Comparison of ENCODE assay signal across 8 cellular contexts in the genomic region with DNA sequence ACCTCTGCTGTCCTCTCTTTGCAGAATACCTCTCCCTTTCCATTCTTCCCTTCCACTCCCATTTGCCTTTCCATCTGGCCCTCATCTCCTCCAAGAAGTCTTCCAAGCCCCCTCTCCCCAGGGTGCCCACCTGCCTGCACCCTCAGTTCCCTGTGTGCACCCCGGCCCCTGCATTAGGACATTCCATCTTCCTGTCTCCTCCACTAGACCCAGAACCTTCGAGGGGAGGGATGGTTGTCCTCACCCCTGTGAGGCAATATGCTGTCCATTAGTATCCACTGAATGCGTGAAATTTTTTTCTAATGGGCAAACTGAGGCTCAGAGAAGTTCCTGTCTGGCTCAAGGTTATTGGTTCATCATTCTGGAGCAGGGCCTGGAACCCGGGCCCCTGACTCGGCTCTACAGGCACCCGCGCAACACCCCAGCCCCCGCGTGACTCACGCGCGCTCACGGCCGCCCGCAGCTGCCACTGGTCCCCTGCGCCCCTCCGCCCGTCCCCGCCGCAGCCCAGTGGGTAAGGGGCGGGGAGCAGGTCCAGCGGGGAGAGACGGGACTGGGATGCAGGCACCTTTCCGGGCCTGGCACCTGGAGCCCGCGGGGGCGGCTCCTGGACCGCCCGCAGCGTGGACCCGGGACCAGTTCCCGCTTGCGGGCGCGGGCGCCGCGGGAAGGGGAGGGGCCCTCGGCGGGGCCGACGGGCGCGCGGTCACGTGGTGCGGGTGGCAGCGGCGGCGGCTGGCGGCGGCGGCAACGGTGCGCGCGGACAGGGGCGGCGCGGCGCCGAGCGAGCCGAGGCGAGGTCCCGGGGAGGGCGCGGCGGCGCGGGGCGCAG. TPM values are rescaled to one million over a fixed set of nuclear protein-coding genes. Genes with fewer than 3 reads are reported as not detected.
DNase-seq lines count a peak whose midpoint lies in the region; ATAC-seq, FAIRE-seq and TF ChIP-seq lines count a peak whose summit lies in the region.

No MANE protein-coding gene starts in this region.

- intact Hi-C loops in activated T-helper 1 cell treated with anti-CD3 and anti-CD28 coated beads, Interleukin-12 subunit alpha, Interleukin-12 subunit beta, Interleukin-2, Interleukin-4 antibody, amounts not matched to agents 30 ng/mL and 10 ng/mL and 1 ng/mL, durations not matched to agents 14 hours and 24 hours and 36 hours (cut with micrococcal nuclease): loop anchor here (2.0 kb wide), 2 partner anchors 95 to 103 kb away; partner anchors contain the start of genes NAGA and SMDT1
- intact Hi-C loops in pancreas (cut with DNase I): no loop called here

- H3K4me1 ChIP-seq in foreskin keratinocyte (no peaks in the 10 kb centered on the region), pancreas (no peaks in the 10 kb centered on the region)

- FAIRE-seq in pancreas (lab: Jason Lieb, UNC): no peak

- ATAC-seq in foreskin keratinocyte (peak; percentile 31), pancreas (peak; percentile 73 to 91 (median 84)), GM19467 (IDR thresholded peaks at IDR 0.05; ENCODE audit: unreplicated experiment) (no peak), GM21737 (IDR thresholded peaks at IDR 0.05; ENCODE audit: unreplicated experiment) (no peak), GM18502 (IDR thresholded peaks at IDR 0.05; ENCODE audit: poor library complexity, unreplicated experiment) (no peak)

- H3K36me3 ChIP-seq in pancreas: no peaks in the 10 kb centered on the region

- 2% methylated on average over 41 to 72 of the region's 72 CpGs for WGBS in pancreas, 2 donors

- H3K4me3 Mint-ChIP-seq in activated T-helper 1 cell treated with anti-CD3 and anti-CD28 coated beads, Interleukin-12 subunit alpha, Interleukin-12 subunit beta, Interleukin-2, Interleukin-4 antibody, amounts not matched to agents 30 ng/mL and 10 ng/mL and 1 ng/mL, durations not matched to agents 14 hours and 24 hours and 36 hours: peak overlapping the region; percentile 70

- peak; percentile 64 for DNase-seq in GM10266 (ENCODE audit: extremely low spot score)
- DNase-seq in NCI-H2227 (lab: John Stamatoyannopoulos, UW; ENCODE audit: unreplicated experiment): peak; percentile 51
- DNase-seq in activated T-helper 1 cell treated with anti-CD3 and anti-CD28 coated beads, Interleukin-12 subunit alpha, Interleukin-12 subunit beta, Interleukin-2, Interleukin-4 antibody, amounts not matched to agents 30 ng/mL and 10 ng/mL and 1 ng/mL, durations not matched to agents 14 hours and 24 hours and 36 hours (ENCODE audit: low spot score): peak; percentile 62
- no peak for DNase-seq in foreskin keratinocyte
- DNase-seq in pancreas: peak in 3 of 6 donors; percentile 29 to 84 (median 53)

- no peaks in the 10 kb centered on the region for H3K9me3 Mint-ChIP-seq in activated T-helper 1 cell treated with anti-CD3 and anti-CD28 coated beads, Interleukin-12 subunit alpha, Interleukin-12 subunit beta, Interleukin-2, Interleukin-4 antibody, amounts not matched to agents 30 ng/mL and 10 ng/mL and 1 ng/mL, durations not matched to agents 14 hours and 24 hours and 36 hours

- H3K36me3 Mint-ChIP-seq in activated T-helper 1 cell treated with anti-CD3 and anti-CD28 coated beads, Interleukin-12 subunit alpha, Interleukin-12 subunit beta, Interleukin-2, Interleukin-4 antibody, amounts not matched to agents 30 ng/mL and 10 ng/mL and 1 ng/mL, durations not matched to agents 14 hours and 24 hours and 36 hours (ENCODE audit: low read depth): no peaks in the 10 kb centered on the region

- H3K27ac ChIP-seq in foreskin keratinocyte: no peak overlapping the region
- no peak overlapping the region for H3K27ac ChIP-seq in pancreas

- peak overlapping the region; percentile 3 for H3K27ac Mint-ChIP-seq in activated T-helper 1 cell treated with anti-CD3 and anti-CD28 coated beads, Interleukin-12 subunit alpha, Interleukin-12 subunit beta, Interleukin-2, Interleukin-4 antibody, amounts not matched to agents 30 ng/mL and 10 ng/mL and 1 ng/mL, durations not matched to agents 14 hours and 24 hours and 36 hours

- H3K27me3 ChIP-seq in foreskin keratinocyte (peaks cover 75% of the 10 kb centered on the region), pancreas (peaks cover 0 to 3% (median 0%) of the 10 kb centered on the region in 4 donors)

- no peaks in the 10 kb centered on the region for H3K9me3 ChIP-seq in pancreas

- peaks cover 21% of the 10 kb centered on the region for H3K4me1 Mint-ChIP-seq in activated T-helper 1 cell treated with anti-CD3 and anti-CD28 coated beads, Interleukin-12 subunit alpha, Interleukin-12 subunit beta, Interleukin-2, Interleukin-4 antibody, amounts not matched to agents 30 ng/mL and 10 ng/mL and 1 ng/mL, durations not matched to agents 14 hours and 24 hours and 36 hours (ENCODE audit: low read depth)

- peak overlapping the region; percentile 23 to 53 (median 43) for H3K4me3 ChIP-seq in pancreas

- TF ChIP-seq CTCF in GM10266 (IDR thresholded peaks at IDR 0.05; ENCODE audit: control insufficient read depth, insufficient read depth, low read depth, missing control alignments): no peak
- no peak for TF ChIP-seq CTCF in foreskin keratinocyte (conservative IDR thresholded peaks at IDR 0.05)
- no peak for TF ChIP-seq CTCF in pancreas (IDR thresholded peaks at IDR 0.05)

- H3K27me3 Mint-ChIP-seq in activated T-helper 1 cell treated with anti-CD3 and anti-CD28 coated beads, Interleukin-12 subunit alpha, Interleukin-12 subunit beta, Interleukin-2, Interleukin-4 antibody, amounts not matched to agents 30 ng/mL and 10 ng/mL and 1 ng/mL, durations not matched to agents 14 hours and 24 hours and 36 hours (ENCODE audit: insufficient read depth): peaks cover 32% of the 10 kb centered on the region

RNA-seq across cellular contexts. Expression of gene SEPTIN3, which starts 7.0 kb away (rescaled TPM):
- 7.0 and 7.9 TPM in 2 replicates for total RNA-seq in activated T-helper 1 cell treated with anti-CD3 and anti-CD28 coated beads, Interleukin-12 subunit alpha, Interleukin-12 subunit beta, Interleukin-2, Interleukin-4 antibody, amounts not matched to agents 30 ng/mL and 10 ng/mL and 1 ng/mL, durations not matched to agents 14 hours and 24 hours and 36 hours
- total RNA-seq in foreskin keratinocyte (0.03 and 0.11 TPM in 2 replicates), pancreas (1 to 10 TPM in 3 of 6 donors, under 1 TPM in 3; 0.22 to 1.6 (median 0.97) TPM)
- polyA plus RNA-seq in foreskin keratinocyte (0.06 TPM in 2 replicates), pancreas (1 to 10 TPM; 1.9 to 8.5 TPM)

RNA-seq across cellular contexts. Expression of gene WBP2NL, which starts 22.3 kb away (rescaled TPM):
- total RNA-seq in activated T-helper 1 cell treated with anti-CD3 and anti-CD28 coated beads, Interleukin-12 subunit alpha, Interleukin-12 subunit beta, Interleukin-2, Interleukin-4 antibody, amounts not matched to agents 30 ng/mL and 10 ng/mL and 1 ng/mL, durations not matched to agents 14 hours and 24 hours and 36 hours: 1.5 and 2.3 TPM in 2 replicates
- 0.07 and 0.41 TPM in 2 replicates for total RNA-seq in foreskin keratinocyte
- 0.06 and 0.14 TPM in 2 replicates for polyA plus RNA-seq in foreskin keratinocyte
- 1 to 10 TPM; 1.4 to 2.8 (median 1.7) TPM for total RNA-seq in pancreas
- 1 to 10 TPM; 1.3 to 1.9 TPM for polyA plus RNA-seq in pancreas

RNA-seq across cellular contexts. Expression of gene CENPM, which starts 29.3 kb away (rescaled TPM):
- 82.0 and 84.6 TPM in 2 replicates for total RNA-seq in activated T-helper 1 cell treated with anti-CD3 and anti-CD28 coated beads, Interleukin-12 subunit alpha, Interleukin-12 subunit beta, Interleukin-2, Interleukin-4 antibody, amounts not matched to agents 30 ng/mL and 10 ng/mL and 1 ng/mL, durations not matched to agents 14 hours and 24 hours and 36 hours
- total RNA-seq in foreskin keratinocyte (29.0 and 33.2 TPM in 2 replicates), pancreas (1 to 10 TPM in 1 of 6 donors, under 1 TPM in 5; 0.23 to 1.7 (median 0.65) TPM)
- polyA plus RNA-seq in foreskin keratinocyte (42.3 and 45.6 TPM in 2 replicates), pancreas (under 1 TPM; 0.14 to 0.65 TPM)

RNA-seq across cellular contexts. Expression of gene TNFRSF13C, which starts 49.7 kb away (rescaled TPM):
- total RNA-seq in activated T-helper 1 cell treated with anti-CD3 and anti-CD28 coated beads, Interleukin-12 subunit alpha, Interleukin-12 subunit beta, Interleukin-2, Interleukin-4 antibody, amounts not matched to agents 30 ng/mL and 10 ng/mL and 1 ng/mL, durations not matched to agents 14 hours and 24 hours and 36 hours: 3.0 and 3.2 TPM in 2 replicates
- total RNA-seq in foreskin keratinocyte (0.11 and 0.17 TPM in 2 replicates), pancreas (under 1 TPM in 4 of 6 donors, not detected in 2; 0.06 to 0.14 (median 0.12) TPM)
- polyA plus RNA-seq in foreskin keratinocyte (0.09 and 0.11 TPM in 2 replicates), pancreas (under 1 TPM; 0.04 to 0.05 TPM)

Comparison
In these comparisons a context has a peak if more than half of its experiments do, and no peak if none do; other contexts are left out.
1. DNase-seq: peak in GM10266 (single experiment), NCI-H2227 (single experiment) and activated T-helper 1 cell treated with anti-CD3 and anti-CD28 coated beads, Interleukin-12 subunit alpha, Interleukin-12 subunit beta, Interleukin-2, Interleukin-4 antibody, amounts not matched to agents 30 ng/mL and 10 ng/mL and 1 ng/mL, durations not matched to agents 14 hours and 24 hours and 36 hours (single experiment); none in foreskin keratinocyte (0 of 2).
2. ATAC-seq: peak in foreskin keratinocyte (single experiment) and pancreas (4 of 4); none in GM19467 (single experiment), GM21737 (single experiment) and GM18502 (single experiment).